Comparison of ENCODE assay signal across 22 cellular contexts in the genomic region with DNA sequence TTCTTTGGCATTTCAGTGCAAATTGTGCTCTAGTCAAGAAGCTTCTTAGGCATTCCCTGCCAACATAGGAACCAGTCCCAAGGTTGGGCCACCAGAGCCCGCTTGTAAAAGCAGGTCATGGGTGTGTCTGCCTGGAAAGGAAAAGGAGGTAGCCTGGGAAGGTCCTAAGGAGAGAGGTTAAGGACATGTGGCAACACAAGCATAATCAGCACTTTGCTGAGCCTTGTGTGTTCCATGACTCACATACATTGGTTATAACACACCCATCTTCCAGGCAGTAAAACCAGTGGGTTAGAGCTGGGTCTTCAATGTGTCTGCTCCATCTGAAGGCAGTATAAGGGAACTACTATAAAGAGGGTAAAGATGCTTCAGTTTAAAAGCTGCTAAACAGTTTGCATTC.
DNase-seq lines count a peak whose midpoint lies in the region; ATAC-seq, FAIRE-seq and TF ChIP-seq lines count a peak whose summit lies in the region.
"Had no signal": no experiment of that assay in that cellular context is flagged by ENCODE, and none has a peak within 500 bp of the region (broad histone marks: within the 10 kb centered on the region; RNA-seq: fewer than 3 reads in every experiment).

No MANE protein-coding gene starts in this region.

- H3K9me3 ChIP-seq in PC-3 (ENCODE audit: low read length), result no peaks in the 10 kb centered on the region
- no peaks in the 10 kb centered on the region for H3K9me3 ChIP-seq in effector memory CD4-positive, alpha-beta T cell (ENCODE audit: control insufficient read depth, low read length)
- H3K9me3 ChIP-seq: heart right ventricle, upper lobe of left lung had no signal

- FAIRE-seq in GM12892 (lab: Jason Lieb, UNC), result no peak

- peak; percentile 7 for DNase-seq in EL
- DNase-seq in PC-3, result peak; percentile 61
- DNase-seq in renal cortical epithelial cell (ENCODE audit: low read depth), result peak; percentile 46
- no peak for DNase-seq in GM12892 (ENCODE audit: insufficient read length)
- DNase-seq in activated T-cell treated with anti-CD3 and anti-CD28 coated beads, Interleukin-2, amount 50 U/mL, for 4 hours, result no peak
- DNase-seq in NCI-H1694 (lab: John Stamatoyannopoulos, UW), result no peak
- no peak for DNase-seq in effector memory CD4-positive, alpha-beta T cell
- DNase-seq: activated CD4-positive, CD25-positive, alpha-beta regulatory T cell; activated T-cell treated with anti-CD3 and anti-CD28 coated beads, Interleukin-2, amount 50 U/mL, for 72 hours; CD4-positive, CD25-positive, alpha-beta regulatory T cell; dermis blood vessel endothelial cell; heart right ventricle; IMR-90; islet precursor cell; NCI-H187 treated with DMSO at 0.1 percent for 48 hours; NCI-H510A; stimulated activated CD4-positive, alpha-beta T cell treated with anti-CD3 and anti-CD28 coated beads, Interleukin-15, amount 100 ng/mL, for 24 hours; stimulated activated naive B cell treated with anti-CD40 and anti-IgM and Interleukin-4, amounts not matched to agents 10 μg/mL and 1 μg/mL and 100 μg/mL, for 72 hours had no signal

- H3K4me2 ChIP-seq in PC-3 (ENCODE audit: low read length), result no peak overlapping the region

- no peaks in the 10 kb centered on the region for H3K36me3 Mint-ChIP-seq in activated T-cell treated with anti-CD3 and anti-CD28 coated beads, Interleukin-2, amount 50 U/mL, for 4 hours (ENCODE audit: insufficient read depth)
- H3K36me3 Mint-ChIP-seq: activated naive CD4-positive, alpha-beta T cell treated with anti-CD3 and anti-CD28 coated beads, Interleukin-2, amount 50 U/mL, for 24 hours; brain; CD4-positive, CD25-positive, alpha-beta regulatory T cell; stimulated activated naive B cell treated with anti-CD40 and anti-IgM and Interleukin-4, amounts not matched to agents 10 μg/mL and 1 μg/mL and 100 μg/mL, for 72 hours had no signal

- H3K4me3 Mint-ChIP-seq in activated T-cell treated with anti-CD3 and anti-CD28 coated beads, Interleukin-2, amount 50 U/mL, for 4 hours, result no peak overlapping the region
- H3K4me3 Mint-ChIP-seq: activated naive CD4-positive, alpha-beta T cell treated with anti-CD3 and anti-CD28 coated beads, Interleukin-2, amount 50 U/mL, for 24 hours; activated T-cell treated with anti-CD3 and anti-CD28 coated beads, Interleukin-2, amount 50 U/mL, for 72 hours; brain; CD4-positive, CD25-positive, alpha-beta regulatory T cell; stimulated activated naive B cell treated with anti-CD40 and anti-IgM and Interleukin-4, amounts not matched to agents 10 μg/mL and 1 μg/mL and 100 μg/mL, for 72 hours had no signal

- no peaks in the 10 kb centered on the region for H3K9me2 ChIP-seq in PC-3 (replicated peaks; ENCODE audit: low read length)

- H3K36me3 ChIP-seq in PC-3 (ENCODE audit: low read depth, low read length), result no peaks in the 10 kb centered on the region
- no peaks in the 10 kb centered on the region for H3K36me3 ChIP-seq in effector memory CD4-positive, alpha-beta T cell (ENCODE audit: control insufficient read depth, insufficient read depth, low read length)
- H3K36me3 ChIP-seq: heart right ventricle, upper lobe of left lung had no signal

- peak; percentile 73 for ATAC-seq in PC-3
- peak; percentile 99 for ATAC-seq in esophagus mucosa
- ATAC-seq in activated T-cell treated with anti-CD3 and anti-CD28 coated beads, Interleukin-2, amount 50 U/mL, for 4 hours, result no peak
- ATAC-seq: activated T-cell treated with anti-CD3 and anti-CD28 coated beads, Interleukin-2, amount 50 U/mL, for 72 hours; heart right ventricle; stimulated activated naive B cell treated with anti-CD40 and anti-IgM and Interleukin-4, amounts not matched to agents 10 μg/mL and 1 μg/mL and 100 μg/mL, for 72 hours had no signal

- no peak overlapping the region for H3K4me3 ChIP-seq in PC-3 (ENCODE audit: low read length)
- no peak overlapping the region for H3K4me3 ChIP-seq in effector memory CD4-positive, alpha-beta T cell (ENCODE audit: insufficient read depth, low read depth, low read length, poor library complexity, severe bottlenecking)
- H3K4me3 ChIP-seq: heart right ventricle, upper lobe of left lung had no signal

- H3K27me3 Mint-ChIP-seq in activated T-cell treated with anti-CD3 and anti-CD28 coated beads, Interleukin-2, amount 50 U/mL, for 4 hours (ENCODE audit: low read depth), result no peaks in the 10 kb centered on the region

- POLR2A ChIA-PET in PC-3 (lab: Charles Lee; ENCODE audit: unreplicated experiment), result no interaction called here

- CTCF ChIA-PET in PC-3 (lab: Charles Lee), result no interaction called here

- H3K9me3 Mint-ChIP-seq in activated T-cell treated with anti-CD3 and anti-CD28 coated beads, Interleukin-2, amount 50 U/mL, for 4 hours, result no peaks in the 10 kb centered on the region
- H3K9me3 Mint-ChIP-seq: activated naive CD4-positive, alpha-beta T cell treated with anti-CD3 and anti-CD28 coated beads, Interleukin-2, amount 50 U/mL, for 24 hours; activated T-cell treated with anti-CD3 and anti-CD28 coated beads, Interleukin-2, amount 50 U/mL, for 72 hours; brain; CD4-positive, CD25-positive, alpha-beta regulatory T cell; stimulated activated naive B cell treated with anti-CD40 and anti-IgM and Interleukin-4, amounts not matched to agents 10 μg/mL and 1 μg/mL and 100 μg/mL, for 72 hours had no signal

- no peaks in the 10 kb centered on the region for H4K20me1 ChIP-seq in PC-3 (ENCODE audit: low read length)

- no peak overlapping the region for H2AFZ ChIP-seq in PC-3 (ENCODE audit: low read length)

- intact Hi-C loops in PC-3 (cut with micrococcal nuclease), result no loop called here

- peak; percentile 38; the same call in 1 of the 2 replicates for TF ChIP-seq CTCF in PC-3 (conservative IDR thresholded peaks at IDR 0.05; ENCODE audit: low read depth, low read length)

- no peak overlapping the region for H3K9ac ChIP-seq in PC-3 (ENCODE audit: low read length)

- no peaks in the 10 kb centered on the region for H3K4me1 Mint-ChIP-seq in activated T-cell treated with anti-CD3 and anti-CD28 coated beads, Interleukin-2, amount 50 U/mL, for 4 hours (ENCODE audit: low read depth)
- H3K4me1 Mint-ChIP-seq: activated naive CD4-positive, alpha-beta T cell treated with anti-CD3 and anti-CD28 coated beads, Interleukin-2, amount 50 U/mL, for 24 hours; brain; CD4-positive, CD25-positive, alpha-beta regulatory T cell; stimulated activated naive B cell treated with anti-CD40 and anti-IgM and Interleukin-4, amounts not matched to agents 10 μg/mL and 1 μg/mL and 100 μg/mL, for 72 hours had no signal

- H3F3A ChIP-seq in PC-3 (ENCODE audit: low read length, unreplicated experiment), result no peaks in the 10 kb centered on the region

- 0 out of 2 replicates have a peak overlapping the region, but pooled peaks have one; percentile 2 for H3K27ac ChIP-seq in PC-3 (ENCODE audit: low read length)
- no peak overlapping the region for H3K27ac ChIP-seq in effector memory CD4-positive, alpha-beta T cell (ENCODE audit: insufficient read depth, low read length, poor library complexity, severe bottlenecking)
- H3K27ac ChIP-seq: heart right ventricle, upper lobe of left lung had no signal

- TF ChIP-seq POLR2A in GM12892 (IDR thresholded peaks at IDR 0.05; ENCODE audit: low read depth, low read length), result no peak

- H3K27me3 ChIP-seq in PC-3 (ENCODE audit: low read length), result no peaks in the 10 kb centered on the region
- no peaks in the 10 kb centered on the region for H3K27me3 ChIP-seq in effector memory CD4-positive, alpha-beta T cell (replicated peaks; ENCODE audit: control insufficient read depth, insufficient read depth, low read length, poor library complexity, severe bottlenecking)
- H3K27me3 ChIP-seq: heart right ventricle, upper lobe of left lung had no signal

- H3K79me2 ChIP-seq in PC-3 (ENCODE audit: low read length), result no peaks in the 10 kb centered on the region

- peaks cover 10% of the 10 kb centered on the region for H3K4me1 ChIP-seq in PC-3 (ENCODE audit: insufficient read depth, low read length)
- no peaks in the 10 kb centered on the region for H3K4me1 ChIP-seq in effector memory CD4-positive, alpha-beta T cell (ENCODE audit: control insufficient read depth, insufficient read depth, low read length, poor library complexity, severe bottlenecking)
- H3K4me1 ChIP-seq: upper lobe of left lung had no signal

- no TSS peak for BruUV-seq in PC-3 (replicated peaks; lab: Mats Ljungman, UMichigan)

Comparison
In these comparisons a context has a peak if more than half of its experiments do, and no peak if none do; other contexts are left out.
1. DNase-seq: peak in EL (single experiment), PC-3 (single experiment) and renal cortical epithelial cell (single experiment); none in GM12892 (single experiment), activated T-cell treated with anti-CD3 and anti-CD28 coated beads, Interleukin-2, amount 50 U/mL, for 4 hours (single experiment), NCI-H1694 (single experiment) and effector memory CD4-positive, alpha-beta T cell (0 of 3).
2. ATAC-seq: peak in PC-3 (single experiment) and esophagus mucosa (single experiment); none in activated T-cell treated with anti-CD3 and anti-CD28 coated beads, Interleukin-2, amount 50 U/mL, for 4 hours (0 of 2).